Comparison of ENCODE assay signal across 1 cellular context in the genomic region with DNA sequence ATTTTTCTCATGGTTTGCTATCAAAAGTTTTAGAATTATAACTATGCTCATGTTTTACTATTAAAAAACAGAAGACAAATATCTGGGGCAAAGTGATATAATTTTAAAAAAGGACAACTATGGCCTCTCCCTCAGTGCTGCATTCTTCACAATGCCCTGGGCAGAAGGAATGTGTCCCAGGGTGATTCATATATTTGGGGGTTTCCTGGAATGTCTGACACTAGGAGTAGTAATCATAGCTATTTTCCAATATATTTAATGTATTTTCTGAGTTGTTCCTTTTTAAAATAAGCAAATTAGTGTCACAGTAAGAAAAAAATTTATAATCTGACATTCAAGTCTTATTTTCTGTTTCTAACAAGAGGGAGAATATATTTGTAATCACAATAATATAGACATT.
TF ChIP-seq lines count a peak whose summit lies in the region.

No MANE protein-coding gene starts in this region.

TF ChIP-seq in HCT116, 20 proteins besides CTCF, POLR2A, EP300 and RAD21:
- TF ChIP-seq, protein P1, sequence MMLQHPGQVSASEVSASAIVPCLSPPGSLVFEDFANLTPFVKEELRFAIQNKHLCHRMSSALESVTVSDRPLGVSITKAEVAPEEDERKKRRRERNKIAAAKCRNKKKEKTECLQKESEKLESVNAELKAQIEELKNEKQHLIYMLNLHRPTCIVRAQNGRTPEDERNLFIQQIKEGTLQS (IDR thresholded peaks at IDR 0.05) = no peak
- TF ChIP-seq JUND (IDR thresholded peaks at IDR 0.05) (no peak), CEBPB (IDR thresholded peaks at IDR 0.05; ENCODE audit: low read depth) (no peak), CBX3 (IDR thresholded peaks at IDR 0.05; ENCODE audit: low read depth) (no peak), EZH2phosphoT487 (IDR thresholded peaks at IDR 0.05; ENCODE audit: borderline replicate concordance) (no peak), SRF (IDR thresholded peaks at IDR 0.05; ENCODE audit: low read depth) (no peak), SIN3A (IDR thresholded peaks at IDR 0.05; ENCODE audit: low read depth) (no peak), EZH2 (IDR thresholded peaks at IDR 0.05) (no peak), TCF7L2 (IDR thresholded peaks at IDR 0.05; ENCODE audit: borderline replicate concordance, extremely low read depth, insufficient read depth, insufficient read length) (no peak), POLR2AphosphoS5 (IDR thresholded peaks at IDR 0.05; ENCODE audit: low read depth, low read length) (no peak), SP1 (IDR thresholded peaks at IDR 0.05; ENCODE audit: low read depth) (no peak), YY1 (IDR thresholded peaks at IDR 0.05; ENCODE audit: extremely low read depth, insufficient replicate concordance, low read depth, low read length) (no peak), EGR1 (IDR thresholded peaks at IDR 0.05; ENCODE audit: low read depth) (no peak), ZNF274 (IDR thresholded peaks at IDR 0.05; ENCODE audit: low read depth, low read length) (no peak), ELF1 (IDR thresholded peaks at IDR 0.05; ENCODE audit: borderline replicate concordance, low read depth) (no peak), ZFX (IDR thresholded peaks at IDR 0.05) (no peak), FOSL1 (IDR thresholded peaks at IDR 0.05; ENCODE audit: low read depth) (no peak)
- TF ChIP-seq, protein P2, sequence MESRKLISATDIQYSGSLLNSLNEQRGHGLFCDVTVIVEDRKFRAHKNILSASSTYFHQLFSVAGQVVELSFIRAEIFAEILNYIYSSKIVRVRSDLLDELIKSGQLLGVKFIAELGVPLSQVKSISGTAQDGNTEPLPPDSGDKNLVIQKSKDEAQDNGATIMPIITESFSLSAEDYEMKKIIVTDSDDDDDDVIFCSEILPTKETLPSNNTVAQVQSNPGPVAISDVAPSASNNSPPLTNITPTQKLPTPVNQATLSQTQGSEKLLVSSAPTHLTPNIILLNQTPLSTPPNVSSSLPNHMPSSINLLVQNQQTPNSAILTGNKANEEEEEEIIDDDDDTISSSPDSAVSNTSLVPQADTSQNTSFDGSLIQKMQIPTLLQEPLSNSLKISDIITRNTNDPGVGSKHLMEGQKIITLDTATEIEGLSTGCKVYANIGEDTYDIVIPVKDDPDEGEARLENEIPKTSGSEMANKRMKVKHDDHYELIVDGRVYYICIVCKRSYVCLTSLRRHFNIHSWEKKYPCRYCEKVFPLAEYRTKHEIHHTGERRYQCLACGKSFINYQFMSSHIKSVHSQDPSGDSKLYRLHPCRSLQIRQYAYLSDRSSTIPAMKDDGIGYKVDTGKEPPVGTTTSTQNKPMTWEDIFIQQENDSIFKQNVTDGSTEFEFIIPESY (IDR thresholded peaks at IDR 0.05; ENCODE audit: extremely low read depth, insufficient replicate concordance, low read length) = no peak
- TF ChIP-seq, protein P3, sequence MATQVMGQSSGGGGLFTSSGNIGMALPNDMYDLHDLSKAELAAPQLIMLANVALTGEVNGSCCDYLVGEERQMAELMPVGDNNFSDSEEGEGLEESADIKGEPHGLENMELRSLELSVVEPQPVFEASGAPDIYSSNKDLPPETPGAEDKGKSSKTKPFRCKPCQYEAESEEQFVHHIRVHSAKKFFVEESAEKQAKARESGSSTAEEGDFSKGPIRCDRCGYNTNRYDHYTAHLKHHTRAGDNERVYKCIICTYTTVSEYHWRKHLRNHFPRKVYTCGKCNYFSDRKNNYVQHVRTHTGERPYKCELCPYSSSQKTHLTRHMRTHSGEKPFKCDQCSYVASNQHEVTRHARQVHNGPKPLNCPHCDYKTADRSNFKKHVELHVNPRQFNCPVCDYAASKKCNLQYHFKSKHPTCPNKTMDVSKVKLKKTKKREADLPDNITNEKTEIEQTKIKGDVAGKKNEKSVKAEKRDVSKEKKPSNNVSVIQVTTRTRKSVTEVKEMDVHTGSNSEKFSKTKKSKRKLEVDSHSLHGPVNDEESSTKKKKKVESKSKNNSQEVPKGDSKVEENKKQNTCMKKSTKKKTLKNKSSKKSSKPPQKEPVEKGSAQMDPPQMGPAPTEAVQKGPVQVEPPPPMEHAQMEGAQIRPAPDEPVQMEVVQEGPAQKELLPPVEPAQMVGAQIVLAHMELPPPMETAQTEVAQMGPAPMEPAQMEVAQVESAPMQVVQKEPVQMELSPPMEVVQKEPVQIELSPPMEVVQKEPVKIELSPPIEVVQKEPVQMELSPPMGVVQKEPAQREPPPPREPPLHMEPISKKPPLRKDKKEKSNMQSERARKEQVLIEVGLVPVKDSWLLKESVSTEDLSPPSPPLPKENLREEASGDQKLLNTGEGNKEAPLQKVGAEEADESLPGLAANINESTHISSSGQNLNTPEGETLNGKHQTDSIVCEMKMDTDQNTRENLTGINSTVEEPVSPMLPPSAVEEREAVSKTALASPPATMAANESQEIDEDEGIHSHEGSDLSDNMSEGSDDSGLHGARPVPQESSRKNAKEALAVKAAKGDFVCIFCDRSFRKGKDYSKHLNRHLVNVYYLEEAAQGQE (IDR thresholded peaks at IDR 0.05; ENCODE audit: low read depth) = no peak
- TF ChIP-seq, protein P4, sequence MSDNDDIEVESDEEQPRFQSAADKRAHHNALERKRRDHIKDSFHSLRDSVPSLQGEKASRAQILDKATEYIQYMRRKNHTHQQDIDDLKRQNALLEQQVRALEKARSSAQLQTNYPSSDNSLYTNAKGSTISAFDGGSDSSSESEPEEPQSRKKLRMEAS (IDR thresholded peaks at IDR 0.05) = no peak
